9 cellular contexts compared by ENCODE assay signal in the genomic region with DNA sequence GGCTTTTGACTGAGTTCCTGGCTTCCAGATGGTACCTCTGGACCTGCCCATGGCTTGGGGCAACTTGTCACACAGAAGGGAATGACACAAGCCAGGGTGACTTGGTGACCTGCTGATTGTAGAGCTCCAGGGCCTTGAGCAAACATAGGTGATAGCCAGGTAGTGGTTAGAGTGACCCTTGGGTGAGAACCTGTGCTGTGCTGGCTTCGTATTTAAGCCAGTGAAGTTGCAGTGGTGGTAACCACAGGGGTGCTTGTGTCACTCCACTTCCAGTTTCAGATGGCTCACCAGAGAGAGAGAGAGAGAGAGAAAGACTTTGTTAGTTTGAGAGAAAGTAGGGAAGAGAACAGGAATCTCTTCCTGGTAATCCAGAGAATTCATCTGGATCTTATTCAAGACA.
"Had no signal": no experiment of that assay in that cellular context is flagged by ENCODE, and none has a peak within 500 bp of the region (broad histone marks: within the 10 kb centered on the region; RNA-seq: fewer than 3 reads in every experiment).

No MANE protein-coding gene starts in this region.

- H3K9me3 ChIP-seq: HAP-1 had no signal

- DNase-seq: GM23248, GOT3, H7, H9, HCEC 1CT, HFFc6 had no signal

- H3K4me2 ChIP-seq: GM23338 had no signal

- H3K36me3 ChIP-seq: HAP-1 had no signal

- H3K9ac ChIP-seq: GM23248 had no signal

- H3K27ac ChIP-seq: GM23248 had no signal

- ATAC-seq: GM23338, HCT116 had no signal

- H3K4me3 ChIP-seq: GM23248, GM23338, HAP-1 had no signal

- H2AFZ ChIP-seq: GM23248, GM23338 had no signal

- H3K4me1 ChIP-seq: HAP-1 had no signal
